14 cellular contexts compared by ENCODE assay signal in the genomic region with DNA sequence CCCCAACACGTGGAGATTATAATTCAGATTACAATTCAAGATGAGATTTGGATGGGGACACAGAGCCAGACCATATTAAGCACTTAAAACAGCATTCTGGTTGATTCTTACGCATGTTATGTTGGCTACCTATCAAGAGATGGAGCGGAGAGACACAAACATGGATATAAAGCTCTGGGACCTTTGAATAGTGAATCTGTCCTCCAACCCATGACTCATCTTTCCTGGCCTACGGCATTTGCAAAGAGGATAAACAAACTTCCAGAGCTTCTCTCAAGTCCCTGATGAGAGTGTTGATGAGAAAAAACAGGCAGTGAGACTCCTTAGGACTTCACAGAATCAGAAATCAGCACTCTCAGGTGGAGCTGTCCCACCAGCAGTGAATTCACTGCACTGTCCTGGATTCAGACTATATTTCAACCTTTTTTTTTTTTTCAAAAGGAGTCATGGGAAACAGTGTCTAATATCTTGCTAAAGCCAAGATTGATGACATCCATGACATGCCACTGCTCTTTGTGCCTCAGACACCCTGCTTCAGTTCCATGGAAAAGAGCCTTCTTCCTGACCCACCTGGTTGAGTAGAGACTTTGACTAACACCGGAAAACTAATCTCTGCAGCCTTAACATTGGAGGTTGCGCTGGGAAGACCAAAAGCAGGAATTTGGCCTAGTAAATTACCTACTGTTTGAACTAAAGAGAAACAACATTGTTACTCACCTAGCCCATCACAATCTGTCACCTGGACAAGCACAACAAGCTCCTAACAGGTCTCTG.
DNase-seq lines count a peak whose midpoint lies in the region; ATAC-seq and TF ChIP-seq lines count a peak whose summit lies in the region.
"Had no signal": no experiment of that assay in that cellular context is flagged by ENCODE, and none has a peak within 500 bp of the region (broad histone marks: within the 10 kb centered on the region; RNA-seq: fewer than 3 reads in every experiment).

No MANE protein-coding gene starts in this region.

- no peaks in the 10 kb centered on the region for H3K36me3 ChIP-seq in sigmoid colon
- no peaks in the 10 kb centered on the region for H3K36me3 ChIP-seq in effector memory CD4-positive, alpha-beta T cell (ENCODE audit: control insufficient read depth, insufficient read depth, low read length)
- H3K36me3 ChIP-seq: upper lobe of right lung had no signal

- peak; percentile 96 for DNase-seq in ELR (ENCODE audit: low read depth)
- peak; percentile 47 for DNase-seq in T1000 (lab: John Stamatoyannopoulos, UW)
- peak; percentile 98 for DNase-seq in fibroblast of mammary gland (ENCODE audit: low read depth)
- DNase-seq in sigmoid colon: peak; percentile 82
- DNase-seq in effector memory CD4-positive, alpha-beta T cell: no peak
- DNase-seq in SK-N-DZ (ENCODE audit: low spot score): no peak
- DNase-seq: activated CD8-positive, alpha-beta T cell treated with anti-CD3 and anti-CD28 coated beads for 36 hours; DMS79; NCI-H2029 treated with DMSO at 0.1 percent for 48 hours; occipital lobe; upper lobe of right lung had no signal

- TF ChIP-seq EP300 in sigmoid colon (IDR thresholded peaks at IDR 0.05): peak in 3 of 4 donors; percentile 15 to 78 (median 57)

- peaks cover 0 to 37% (median 23%) of the 10 kb centered on the region in 4 donors for H3K4me1 ChIP-seq in sigmoid colon
- no peaks in the 10 kb centered on the region for H3K4me1 ChIP-seq in effector memory CD4-positive, alpha-beta T cell (ENCODE audit: control insufficient read depth, insufficient read depth, low read length, poor library complexity, severe bottlenecking)

- intact Hi-C loops in sigmoid colon (cut with DNase I): loop anchor here (2.0 kb wide), 1 partner anchor 63 kb away; a partner anchor contains a TSS

- H3K27me3 ChIP-seq in sigmoid colon: no peaks in the 10 kb centered on the region
- H3K27me3 ChIP-seq in effector memory CD4-positive, alpha-beta T cell (replicated peaks; ENCODE audit: control insufficient read depth, insufficient read depth, low read length, poor library complexity, severe bottlenecking): peaks cover 2% of the 10 kb centered on the region
- H3K27me3 ChIP-seq: upper lobe of right lung had no signal

- H3K4me3 ChIP-seq in fibroblast of mammary gland (ENCODE audit: control insufficient read depth, low read depth, low read length) (no peak overlapping the region), sigmoid colon (no peak overlapping the region)
- H3K4me3 ChIP-seq in effector memory CD4-positive, alpha-beta T cell (ENCODE audit: insufficient read depth, low read depth, low read length, poor library complexity, severe bottlenecking): no peak overlapping the region
- H3K4me3 ChIP-seq: SK-N-MC, upper lobe of right lung had no signal

- TF ChIP-seq POLR2A in sigmoid colon (IDR thresholded peaks at IDR 0.05): no peak

- WGBS in sigmoid colon, 2 donors: 82 to 87% methylated on average over 6 of the region's 6 CpGs

- TF ChIP-seq CTCF in fibroblast of mammary gland (conservative IDR thresholded peaks at IDR 0.05; ENCODE audit: control insufficient read depth, insufficient read depth, low read depth, low read length) (no peak), sigmoid colon (IDR thresholded peaks at IDR 0.05) (no peak)

- H3K27ac ChIP-seq in sigmoid colon: peak overlapping the region; percentile 61 to 81 (median 74)
- no peak overlapping the region for H3K27ac ChIP-seq in effector memory CD4-positive, alpha-beta T cell (ENCODE audit: insufficient read depth, low read length, poor library complexity, severe bottlenecking)
- H3K27ac ChIP-seq: SK-N-MC, upper lobe of right lung had no signal

- H3K9me3 ChIP-seq in sigmoid colon: no peaks in the 10 kb centered on the region
- no peaks in the 10 kb centered on the region for H3K9me3 ChIP-seq in effector memory CD4-positive, alpha-beta T cell (ENCODE audit: control insufficient read depth, low read length)
- H3K9me3 ChIP-seq: upper lobe of right lung had no signal

- ATAC-seq in HG03378 (IDR thresholded peaks at IDR 0.05; ENCODE audit: unreplicated experiment) (no peak), GM21367 (IDR thresholded peaks at IDR 0.05; ENCODE audit: unreplicated experiment) (no peak)
- ATAC-seq: activated CD8-positive, alpha-beta T cell treated with anti-CD3 and anti-CD28 coated beads for 36 hours; upper lobe of right lung had no signal

Comparison
In these comparisons a context has a peak if more than half of its experiments do, and no peak if none do; other contexts are left out.
1. DNase-seq: peak in ELR (single experiment), T1000 (single experiment), fibroblast of mammary gland (single experiment) and sigmoid colon (single experiment); none in effector memory CD4-positive, alpha-beta T cell (0 of 3) and SK-N-DZ (single experiment).